Comparison of ENCODE assay signal across 32 cellular contexts in genomic region chr12:9900930-9901329, GRCh38. TPM values are rescaled to one million over a fixed set of nuclear protein-coding genes. Genes with fewer than 3 reads are reported as not detected.
"Had no signal": no experiment of that assay in that cellular context is flagged by ENCODE, and none has a peak within 500 bp of the region (broad histone marks: within the 10 kb centered on the region; RNA-seq: fewer than 3 reads in every experiment).

No MANE protein-coding gene starts in this region.

- H3K9me3 Mint-ChIP-seq: activated naive CD4-positive, alpha-beta T cell treated with anti-CD3 and anti-CD28 coated beads, Interleukin-2, amount 50 U/mL, for 24 hours; effector memory CD8-positive, alpha-beta T cell had no signal

- H3K27ac ChIP-seq: adrenal gland, body of pancreas, esophagus muscularis mucosa, foreskin keratinocyte, gastrocnemius medialis, heart left ventricle had no signal

- H3K27ac Mint-ChIP-seq: activated CD4-positive, alpha-beta T cell treated with anti-CD3 and anti-CD28 coated beads, Interleukin-2, amount 10 ng/mL, durations not matched to agents 7 days and 5 days; activated CD8-positive, alpha-beta T cell treated with anti-CD3 and anti-CD28 coated beads for 36 hours; activated naive CD4-positive, alpha-beta T cell treated with anti-CD3 and anti-CD28 coated beads for 36 hours; activated naive CD4-positive, alpha-beta T cell treated with anti-CD3 and anti-CD28 coated beads, Interleukin-2, amount 50 U/mL, for 24 hours; activated naive CD8-positive, alpha-beta T cell treated with anti-CD3 and anti-CD28 coated beads for 36 hours; activated naive CD8-positive, alpha-beta T cell treated with anti-CD3 and anti-CD28 coated beads, Interleukin-2, amount 50 U/mL, for 24 hours; activated T-helper 1 cell treated with anti-CD3 and anti-CD28 coated beads, Interleukin-12 subunit alpha, Interleukin-12 subunit beta, Interleukin-2, Interleukin-4 antibody, amounts not matched to agents 30 ng/mL and 10 ng/mL and 1 ng/mL, durations not matched to agents 14 hours and 24 hours and 36 hours; activated T-helper 2 cell treated with anti-CD3 and anti-CD28 coated beads, Interferon-gamma antibody, Interleukin-2, Interleukin-4, amounts not matched to agents 10 μg/mL and 5 μg/mL and 100 μg/mL, durations not matched to agents 14 hours and 24 hours and 36 hours; effector memory CD8-positive, alpha-beta T cell had no signal

- H3K9me3 ChIP-seq: adrenal gland, gastrocnemius medialis had no signal

- H3K27me3 Mint-ChIP-seq: activated CD4-positive, alpha-beta T cell treated with anti-CD3 and anti-CD28 coated beads, Interleukin-2, amount 10 ng/mL, durations not matched to agents 7 days and 5 days; activated CD8-positive, alpha-beta T cell treated with anti-CD3 and anti-CD28 coated beads for 36 hours; activated naive CD4-positive, alpha-beta T cell treated with anti-CD3 and anti-CD28 coated beads, Interleukin-2, amount 50 U/mL, for 24 hours; activated naive CD8-positive, alpha-beta T cell treated with anti-CD3 and anti-CD28 coated beads for 36 hours; activated naive CD8-positive, alpha-beta T cell treated with anti-CD3 and anti-CD28 coated beads, Interleukin-2, amount 50 U/mL, for 24 hours had no signal

- H3K4me1 ChIP-seq: adrenal gland, body of pancreas, esophagus muscularis mucosa, gastrocnemius medialis, heart left ventricle had no signal

- ATAC-seq: activated CD8-positive, alpha-beta T cell treated with anti-CD3 and anti-CD28 coated beads for 36 hours; activated naive CD8-positive, alpha-beta T cell treated with anti-CD3 and anti-CD28 coated beads, Interleukin-2, amount 50 U/mL, for 24 hours; activated T-cell treated with anti-CD3 and anti-CD28 coated beads, Interleukin-2, amount 50 U/mL, for 4 hours; body of pancreas; effector memory CD8-positive, alpha-beta T cell; foreskin keratinocyte; gastrocnemius medialis; heart left ventricle had no signal

- H3K36me3 ChIP-seq: adrenal gland, esophagus muscularis mucosa, gastrocnemius medialis, heart left ventricle had no signal

- H3K4me3 ChIP-seq: adrenal gland, body of pancreas, esophagus muscularis mucosa, gastrocnemius medialis, heart left ventricle had no signal

- H3K27me3 ChIP-seq: adrenal gland, body of pancreas, esophagus muscularis mucosa, foreskin keratinocyte, gastrocnemius medialis had no signal

- H3K4me3 Mint-ChIP-seq: activated CD4-positive, alpha-beta T cell treated with anti-CD3 and anti-CD28 coated beads, Interleukin-2, amount 10 ng/mL, durations not matched to agents 7 days and 5 days; activated CD8-positive, alpha-beta T cell treated with anti-CD3 and anti-CD28 coated beads for 36 hours; activated naive CD4-positive, alpha-beta T cell treated with anti-CD3 and anti-CD28 coated beads for 36 hours; activated naive CD4-positive, alpha-beta T cell treated with anti-CD3 and anti-CD28 coated beads, Interleukin-2, amount 50 U/mL, for 24 hours; activated naive CD8-positive, alpha-beta T cell treated with anti-CD3 and anti-CD28 coated beads for 36 hours; activated naive CD8-positive, alpha-beta T cell treated with anti-CD3 and anti-CD28 coated beads, Interleukin-2, amount 50 U/mL, for 24 hours; activated T-cell treated with anti-CD3 and anti-CD28 coated beads, Interleukin-2, amount 50 U/mL, for 4 hours; activated T-helper 1 cell treated with anti-CD3 and anti-CD28 coated beads, Interleukin-12 subunit alpha, Interleukin-12 subunit beta, Interleukin-2, Interleukin-4 antibody, amounts not matched to agents 30 ng/mL and 10 ng/mL and 1 ng/mL, durations not matched to agents 14 hours and 24 hours and 36 hours; effector memory CD8-positive, alpha-beta T cell had no signal

- DNase-seq: activated CD4-positive, alpha-beta T cell treated with anti-CD3 and anti-CD28 coated beads for 1 hour; activated CD4-positive, alpha-beta T cell treated with anti-CD3 and anti-CD28 coated beads for 4 hours; activated CD4-positive, alpha-beta T cell treated with anti-CD3 and anti-CD28 coated beads, Interleukin-2, amount 10 ng/mL, durations not matched to agents 7 days and 5 days; activated CD4-positive, alpha-beta T cell treated with anti-CD3 and anti-CD28 coated beads, Interleukin-2, amount 50 U/mL, for 4 hours; activated CD8-positive, alpha-beta memory T cell treated with anti-CD3 and anti-CD28 coated beads for 24 hours; activated CD8-positive, alpha-beta T cell treated with anti-CD3 and anti-CD28 coated beads for 36 hours; activated effector memory CD4-positive, alpha-beta T cell treated with anti-CD3 and anti-CD28 coated beads, Interleukin-2, amount 50 U/mL, for 16 hours; activated naive CD4-positive, alpha-beta T cell treated with anti-CD3 and anti-CD28 coated beads for 36 hours; activated naive CD8-positive, alpha-beta T cell treated with anti-CD3 and anti-CD28 coated beads for 36 hours; activated naive CD8-positive, alpha-beta T cell treated with anti-CD3 and anti-CD28 coated beads, Interleukin-2, amount 50 U/mL, for 24 hours; activated T-cell treated with anti-CD3 and anti-CD28 coated beads, Interleukin-2, amount 50 U/mL, for 4 hours; adrenal gland; amygdala; aorta; body of pancreas; caudate nucleus; cortex of kidney; dermis blood vessel endothelial cell; effector CD4-positive, alpha-beta T cell; effector memory CD8-positive, alpha-beta T cell; erythroblast; foreskin keratinocyte; gastrocnemius medialis; glutamatergic neuron; heart left ventricle; T-helper 2 cell had no signal

RNA-seq across cellular contexts. Expression of gene KLRF2, which starts 19.6 kb away (rescaled TPM):
- total RNA-seq: activated CD8-positive, alpha-beta T cell treated with anti-CD3 and anti-CD28 coated beads for 36 hours; activated naive CD4-positive, alpha-beta T cell treated with anti-CD3 and anti-CD28 coated beads for 36 hours; activated naive CD8-positive, alpha-beta T cell treated with anti-CD3 and anti-CD28 coated beads for 36 hours; activated T-cell treated with anti-CD3 and anti-CD28 coated beads, Interleukin-2, amount 50 U/mL, for 4 hours; activated T-helper 1 cell treated with anti-CD3 and anti-CD28 coated beads, Interleukin-12 subunit alpha, Interleukin-12 subunit beta, Interleukin-2, Interleukin-4 antibody, amounts not matched to agents 30 ng/mL and 10 ng/mL and 1 ng/mL, durations not matched to agents 14 hours and 24 hours and 36 hours; activated T-helper 2 cell treated with anti-CD3 and anti-CD28 coated beads, Interferon-gamma antibody, Interleukin-2, Interleukin-4, amounts not matched to agents 10 μg/mL and 5 μg/mL and 100 μg/mL, durations not matched to agents 14 hours and 24 hours and 36 hours; adrenal gland; aorta; body of pancreas; chondrocyte; dermis blood vessel endothelial cell; esophagus muscularis mucosa; foreskin keratinocyte; gastrocnemius medialis; heart left ventricle; T-helper 1 cell treated with Interleukin-12 subunit alpha and Interleukin-12 subunit beta and Interleukin-4 antibody, amounts not matched to agents 30 ng/mL and 1 ng/mL, for 36 hours had no signal

RNA-seq across cellular contexts. Expression of gene CLEC2A, which starts 31.2 kb away (rescaled TPM):
- total RNA-seq: activated CD4-positive, alpha-beta T cell treated with anti-CD3 and anti-CD28 coated beads, Interleukin-2, amount 10 ng/mL, durations not matched to agents 7 days and 5 days; activated CD8-positive, alpha-beta T cell treated with anti-CD3 and anti-CD28 coated beads for 36 hours; activated naive CD4-positive, alpha-beta T cell treated with anti-CD3 and anti-CD28 coated beads for 36 hours; activated naive CD8-positive, alpha-beta T cell treated with anti-CD3 and anti-CD28 coated beads for 36 hours; activated T-cell treated with anti-CD3 and anti-CD28 coated beads, Interleukin-2, amount 50 U/mL, for 4 hours; activated T-helper 1 cell treated with anti-CD3 and anti-CD28 coated beads, Interleukin-12 subunit alpha, Interleukin-12 subunit beta, Interleukin-2, Interleukin-4 antibody, amounts not matched to agents 30 ng/mL and 10 ng/mL and 1 ng/mL, durations not matched to agents 14 hours and 24 hours and 36 hours; activated T-helper 2 cell treated with anti-CD3 and anti-CD28 coated beads, Interferon-gamma antibody, Interleukin-2, Interleukin-4, amounts not matched to agents 10 μg/mL and 5 μg/mL and 100 μg/mL, durations not matched to agents 14 hours and 24 hours and 36 hours; adrenal gland; aorta; body of pancreas; dermis blood vessel endothelial cell; esophagus muscularis mucosa; foreskin keratinocyte; gastrocnemius medialis; heart left ventricle; T-helper 1 cell treated with Interleukin-12 subunit alpha and Interleukin-12 subunit beta and Interleukin-4 antibody, amounts not matched to agents 30 ng/mL and 1 ng/mL, for 36 hours had no signal

RNA-seq across cellular contexts. Expression of gene CLEC2B, which starts 31.8 kb away (rescaled TPM):
- total RNA-seq: chondrocyte had no signal
